ENCODE assay signal across 8 cellular contexts in the genomic region with DNA sequence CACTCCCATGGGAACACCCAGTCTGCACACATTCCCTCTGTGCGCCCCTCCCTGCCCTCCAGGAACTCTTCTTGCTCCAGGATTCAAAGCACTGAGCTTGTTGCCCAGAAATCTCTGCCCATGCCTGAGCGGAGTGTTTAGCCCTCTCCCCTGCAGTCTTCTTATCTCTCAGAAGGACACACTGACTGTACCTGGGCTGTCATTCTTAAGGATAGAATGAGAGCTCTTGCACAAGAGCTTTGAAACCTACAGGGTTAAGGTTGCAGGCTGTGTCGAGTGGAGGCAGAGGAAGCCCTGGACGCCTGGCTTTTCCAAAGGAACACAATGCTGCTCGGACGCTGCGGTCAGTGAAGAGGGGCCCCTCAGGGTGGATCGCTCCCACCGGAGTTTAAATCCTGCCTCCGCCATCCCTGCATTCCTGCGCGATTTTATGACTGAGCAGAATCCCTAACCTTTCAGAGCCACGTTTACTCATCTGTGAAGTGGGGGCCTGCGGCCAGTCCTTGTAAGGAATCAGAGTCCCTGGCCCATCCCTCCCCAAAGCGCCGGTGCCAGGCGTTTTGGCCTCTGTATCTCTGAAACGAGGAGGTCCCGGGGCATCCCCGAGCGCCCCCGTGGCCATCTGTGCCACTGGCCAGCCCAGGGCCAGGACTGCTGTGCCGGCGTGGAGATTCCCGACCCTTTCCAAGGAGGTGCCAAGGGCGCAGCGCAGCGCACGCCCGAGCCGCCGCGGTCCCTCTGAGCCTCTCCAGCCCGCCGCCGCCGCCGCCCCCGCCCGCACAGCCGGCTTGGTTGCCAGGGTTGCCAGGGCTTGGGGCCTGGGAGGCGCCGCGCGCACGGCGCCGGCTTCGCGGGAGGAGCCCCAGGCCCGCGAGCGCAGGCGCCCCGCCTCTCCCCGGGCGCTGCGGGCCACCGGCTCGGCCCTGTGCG. TPM values are rescaled to one million over a fixed set of nuclear protein-coding genes. Genes with fewer than 3 reads are reported as not detected.
DNase-seq lines count a peak whose midpoint lies in the region; ATAC-seq, FAIRE-seq and TF ChIP-seq lines count a peak whose summit lies in the region.

No MANE protein-coding gene starts in this region.

- H3K14ac ChIP-seq in trophoblast cell (ENCODE audit: low read length), result peak overlapping the region; percentile 21

- H2BK12ac ChIP-seq in trophoblast cell (ENCODE audit: low read length), result no peak overlapping the region

- DNase-seq in COR-L47 (lab: John Stamatoyannopoulos, UW) (peak; percentile 46), RWPE1 (ENCODE audit: low spot score) (peak; percentile 38), fibroblast of the aortic adventitia (ENCODE audit: low read depth) (peak; percentile 7), trophoblast cell (peak; percentile 45 to 64), urothelium cell line (ENCODE audit: low spot score) (no peak)
- no peak for DNase-seq in stimulated activated naive CD4-positive, alpha-beta T cell treated with Interleukin-2 at 50 U/mL for 16 hours (lab: John Stamatoyannopoulos, UW)

- no peak overlapping the region for H4K12ac ChIP-seq in trophoblast cell (ENCODE audit: low read depth, low read length)

- H3K9ac ChIP-seq in trophoblast cell (ENCODE audit: low read length), result no peak overlapping the region

- H2BK120ac ChIP-seq in trophoblast cell (ENCODE audit: insufficient read depth, low read length, poor library complexity), result peak overlapping the region; percentile 27

- ATAC-seq in GM18502 (IDR thresholded peaks at IDR 0.05; ENCODE audit: poor library complexity, unreplicated experiment), result no peak
- ATAC-seq in GM19035 (IDR thresholded peaks at IDR 0.05; ENCODE audit: unreplicated experiment), result no peak

- CTCF ChIA-PET in RWPE1 (lab: Yijun Ruan, JAX), result no interaction called here

- peak overlapping the region; percentile 57 for H4K8ac ChIP-seq in trophoblast cell (ENCODE audit: low read depth, low read length)

- H3K27ac ChIP-seq in RWPE1 (peak overlapping the region; percentile 79), trophoblast cell (ENCODE audit: low read depth, low read length) (no peak overlapping the region)

- POLR2A ChIA-PET in RWPE1 (lab: Yijun Ruan, JAX; ENCODE audit: low non-redundant PET), result interaction anchor here (0.5 kb wide), 1 partner anchor 36 kb away, joined by 4 read pairs; no protein-coding TSS in a partner anchor

- no peaks in the 10 kb centered on the region for H3K79me2 ChIP-seq in trophoblast cell (ENCODE audit: control insufficient read depth, insufficient read depth, low read length, poor library complexity)

- H2AK5ac ChIP-seq in trophoblast cell (ENCODE audit: low read length), result no peak overlapping the region

- H2AFZ ChIP-seq in trophoblast cell (ENCODE audit: insufficient read depth, low read length, poor library complexity), result peak overlapping the region; percentile 54

- H4K91ac ChIP-seq in trophoblast cell (ENCODE audit: low read depth, low read length), result peak overlapping the region; percentile 67

- H2BK5ac ChIP-seq in trophoblast cell (ENCODE audit: low read depth, low read length, poor library complexity), result no peak overlapping the region

- no peaks in the 10 kb centered on the region for H3K9me3 ChIP-seq in trophoblast cell (ENCODE audit: insufficient read depth, low read depth, low read length)

- H3K4me1 ChIP-seq in trophoblast cell (ENCODE audit: control insufficient read depth in 1 of 2, insufficient read depth in 2 of 2, low read length in 2 of 2), result peaks cover 13 to 26% of the 10 kb centered on the region in 2 experiments

- peaks cover 2% of the 10 kb centered on the region for H3K79me1 ChIP-seq in trophoblast cell (ENCODE audit: low read length)

- H3K4me3 ChIP-seq in fibroblast of the aortic adventitia (ENCODE audit: low read depth, low read length), result peak overlapping the region; percentile 47
- peak overlapping the region; percentile 55 for H3K4me3 ChIP-seq in trophoblast cell (ENCODE audit: low read depth, low read length)

- H3K27me3 ChIP-seq in trophoblast cell (ENCODE audit: insufficient read depth, low read length), result no peaks in the 10 kb centered on the region

- FAIRE-seq in urothelium cell line (lab: Jason Lieb, UNC), result no peak

- H3K23ac ChIP-seq in trophoblast cell (ENCODE audit: low read length), result no peak overlapping the region

- H3K4me2 ChIP-seq in trophoblast cell (ENCODE audit: low read length), result peak overlapping the region; percentile 76

- no CpG with 5 or more reads among the region's 61 CpGs for WGBS in trophoblast cell (ENCODE audit: extremely low coverage, insufficient coverage, insufficient read length)

- peak overlapping the region; percentile 18 for H3K18ac ChIP-seq in trophoblast cell (ENCODE audit: low read length)

- H3K4ac ChIP-seq in trophoblast cell (ENCODE audit: low read depth, low read length), result no peak overlapping the region

- no peaks in the 10 kb centered on the region for H3K36me3 ChIP-seq in trophoblast cell (ENCODE audit: control insufficient read depth in 1 of 2, insufficient read depth in 2 of 2, low read length in 2 of 2)

- TF ChIP-seq CTCF in RWPE1 (conservative IDR thresholded peaks at IDR 0.05; ENCODE audit: low read depth), result no peak
- no peak for TF ChIP-seq CTCF in fibroblast of the aortic adventitia (IDR thresholded peaks at IDR 0.05; ENCODE audit: insufficient read depth, low read length)

RNA-seq across cellular contexts. Expression of a gene that starts 58.9 kb away (rescaled TPM):
- total RNA-seq in fibroblast of the aortic adventitia (ENCODE audit: low replicate concordance), result 47.8 and 114 TPM in 2 replicates
- polyA plus RNA-seq in trophoblast cell (2013), result 95.6 and 97.7 TPM in 2 replicates

Comparison
In these comparisons a context has a peak if more than half of its experiments do, and no peak if none do; other contexts are left out.
1. DNase-seq: peak in COR-L47 (single experiment), RWPE1 (single experiment), fibroblast of the aortic adventitia (single experiment) and trophoblast cell (2 of 2); none in stimulated activated naive CD4-positive, alpha-beta T cell treated with Interleukin-2 at 50 U/mL for 16 hours (single experiment) and urothelium cell line (single experiment).